ENCODE assay signal across 13 cellular contexts in the genomic region with DNA sequence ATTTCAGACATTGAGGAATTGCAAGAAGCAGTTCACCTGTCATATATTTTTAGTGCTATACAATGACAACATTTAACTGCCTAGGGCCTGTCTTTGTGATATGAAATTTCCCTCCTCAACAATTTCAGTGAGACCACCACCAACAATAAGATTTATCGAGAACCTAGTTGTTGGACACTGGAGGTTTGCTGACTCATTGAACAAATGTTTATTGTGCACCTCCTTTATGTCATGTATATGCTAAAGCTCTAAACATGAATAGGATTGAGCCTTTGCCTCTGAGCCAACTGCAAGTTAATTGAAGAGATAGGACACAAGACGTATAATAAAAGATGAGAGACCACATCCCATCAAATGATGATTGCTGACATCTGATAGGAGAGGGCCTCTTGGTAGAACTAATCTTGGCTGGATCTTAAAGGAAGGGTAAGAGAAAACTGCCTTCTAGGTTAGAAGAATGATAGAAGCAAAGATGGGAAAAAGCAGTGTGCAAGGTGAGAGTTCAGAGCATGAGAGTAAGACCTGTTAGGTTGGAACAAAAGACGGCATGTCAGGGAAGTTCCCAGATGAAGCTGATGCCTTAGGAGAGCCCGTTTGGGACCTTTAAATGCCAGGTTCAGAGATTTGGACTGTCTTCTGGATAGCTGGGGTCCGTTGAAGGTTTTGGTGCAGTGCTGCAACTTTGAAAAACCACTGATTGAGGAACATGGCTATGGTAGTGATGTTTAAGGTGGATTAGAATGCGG.
DNase-seq lines count a peak whose midpoint lies in the region; ATAC-seq, FAIRE-seq and TF ChIP-seq lines count a peak whose summit lies in the region.
"Had no signal": no experiment of that assay in that cellular context is flagged by ENCODE, and none has a peak within 500 bp of the region (broad histone marks: within the 10 kb centered on the region; RNA-seq: fewer than 3 reads in every experiment).

No MANE protein-coding gene starts in this region.

- no peak overlapping the region for H2BK12ac ChIP-seq in neuronal stem cell (ENCODE audit: low read length)

- TF ChIP-seq CTCF in A673 (conservative IDR thresholded peaks at IDR 0.05; ENCODE audit: low read depth, low read length) = no peak
- TF ChIP-seq CTCF in adrenal gland (IDR thresholded peaks at IDR 0.05) = no peak
- TF ChIP-seq CTCF in mucosa of descending colon (IDR thresholded peaks at IDR 0.05) = no peak
- no peak for TF ChIP-seq CTCF in neural progenitor cell (IDR thresholded peaks at IDR 0.05)

- H2BK5ac ChIP-seq in neuronal stem cell (ENCODE audit: low read length) = no peak overlapping the region

- no peak overlapping the region for H3K9ac ChIP-seq in neuronal stem cell (ENCODE audit: low read depth, low read length, poor library complexity)
- H3K9ac ChIP-seq in neural progenitor cell = no peak overlapping the region

- no peak overlapping the region for H4K8ac ChIP-seq in neuronal stem cell (ENCODE audit: low read depth, low read length)

- no peak overlapping the region for H3K27ac Mint-ChIP-seq in neural progenitor cell

- FAIRE-seq in GM19239 (lab: Jason Lieb, UNC) = peak; percentile 65
- FAIRE-seq: endometrium had no signal

- no peaks in the 10 kb centered on the region for H3K27me3 Mint-ChIP-seq in neural progenitor cell (ENCODE audit: insufficient read depth, low read depth)

- peaks cover 31% of the 10 kb centered on the region for H4K20me1 ChIP-seq in neural progenitor cell (ENCODE audit: low read depth)

- H2BK15ac ChIP-seq in neuronal stem cell (ENCODE audit: low read length) = no peak overlapping the region

- H3F3A ChIP-seq in neural progenitor cell (ENCODE audit: low read depth) = no peaks in the 10 kb centered on the region

- H3K4me3 ChIP-seq in A673 (ENCODE audit: low read depth, low read length, poor library complexity, severe bottlenecking) = no peak overlapping the region
- no peak overlapping the region for H3K4me3 ChIP-seq in adrenal gland
- H3K4me3 ChIP-seq in mucosa of descending colon = no peak overlapping the region
- H3K4me3 ChIP-seq in neuronal stem cell (ENCODE audit: low read length in 2 of 2) = no peak overlapping the region
- no peak overlapping the region for H3K4me3 ChIP-seq in neural progenitor cell
- H3K4me3 ChIP-seq: MG63, prostate gland had no signal

- DNase-seq in A673 (ENCODE audit: low spot score) (no peak), GM19239 (ENCODE audit: insufficient read length, low spot score) (no peak), adrenal gland (no peak), mucosa of descending colon (no peak), neuronal stem cell (ENCODE audit: low spot score) (no peak), neural progenitor cell (ENCODE audit: low spot score) (no peak)
- DNase-seq: activated effector memory CD4-positive, alpha-beta T cell treated with Interleukin-2 at 50 U/mL for 16 hours; MG63; NCI-H774 had no signal

- peaks cover 7% of the 10 kb centered on the region for H3K36me3 Mint-ChIP-seq in neural progenitor cell

- no peak overlapping the region for H3K4ac ChIP-seq in neuronal stem cell (ENCODE audit: low read length)

- peaks cover 56% of the 10 kb centered on the region for H3K4me1 ChIP-seq in A673 (ENCODE audit: insufficient read depth, low read length, poor library complexity, severe bottlenecking)
- H3K4me1 ChIP-seq in adrenal gland (replicated peaks in 1 of 2) = peaks cover 44 to 76% of the 10 kb centered on the region in 2 donors
- H3K4me1 ChIP-seq in mucosa of descending colon (ENCODE audit: low read depth) = peaks cover 45% of the 10 kb centered on the region
- H3K4me1 ChIP-seq in neuronal stem cell (ENCODE audit: control insufficient read depth in 2 of 2, insufficient read depth in 1 of 2, low read depth in 1 of 2, low read length in 2 of 2) = peaks cover 1 to 6% of the 10 kb centered on the region in 2 donors
- no peaks in the 10 kb centered on the region for H3K4me1 ChIP-seq in neural progenitor cell
- H3K4me1 ChIP-seq: prostate gland had no signal

- peaks cover 87% of the 10 kb centered on the region for H3K79me2 ChIP-seq in neural progenitor cell (ENCODE audit: low read depth)

- peaks cover 1% of the 10 kb centered on the region for H3K79me1 ChIP-seq in neuronal stem cell (ENCODE audit: low read depth, low read length)

- intact Hi-C loops in A673 (cut with micrococcal nuclease; ENCODE audit: unreplicated experiment) = no loop called here
- intact Hi-C loops in adrenal gland (cut with DNase I) = no loop called here
- intact Hi-C loops in mucosa of descending colon (cut with DNase I, micrococcal nuclease) = no loop called here

- BruUV-seq in A673 (replicated peaks; lab: Mats Ljungman, UMichigan) = no TSS peak

- H3K9me3 ChIP-seq in A673 (ENCODE audit: low read depth, low read length, poor library complexity, severe bottlenecking) (no peaks in the 10 kb centered on the region), adrenal gland (replicated peaks in 1 of 3) (no peaks in the 10 kb centered on the region), mucosa of descending colon (no peaks in the 10 kb centered on the region), neuronal stem cell (replicated peaks in 1 of 2; ENCODE audit: control insufficient read depth in 2 of 2, insufficient read depth in 1 of 2, low read depth in 1 of 2, low read length in 2 of 2) (no peaks in the 10 kb centered on the region), neural progenitor cell (ENCODE audit: low read depth) (no peaks in the 10 kb centered on the region)
- H3K9me3 ChIP-seq: MG63, prostate gland had no signal

- POLR2A ChIA-PET in A673 (lab: Charles Lee; ENCODE audit: low non-redundant PET) = no interaction called here

- no peak for TF ChIP-seq POLR2A in adrenal gland (IDR thresholded peaks at IDR 0.05)

- H2BK120ac ChIP-seq in neuronal stem cell (ENCODE audit: low read depth, low read length) = no peak overlapping the region

- H3K36me3 ChIP-seq in A673 (ENCODE audit: insufficient read depth, low read length, poor library complexity, severe bottlenecking) (no peaks in the 10 kb centered on the region), adrenal gland (replicated peaks in 1 of 2) (no peaks in the 10 kb centered on the region), mucosa of descending colon (ENCODE audit: low read depth) (no peaks in the 10 kb centered on the region), neuronal stem cell (replicated peaks in 1 of 2; ENCODE audit: control insufficient read depth in 2 of 2, insufficient read depth in 2 of 2, low read length in 2 of 2) (peaks cover 0 to 3% of the 10 kb centered on the region in 2 donors), neural progenitor cell (no peaks in the 10 kb centered on the region)
- H3K36me3 ChIP-seq: prostate gland had no signal

- peak; percentile 10 for ATAC-seq in mucosa of descending colon
- no peak for ATAC-seq in HG02759 (IDR thresholded peaks at IDR 0.05; ENCODE audit: unreplicated experiment)
- no peak for ATAC-seq in GM21360 (IDR thresholded peaks at IDR 0.05; ENCODE audit: unreplicated experiment)

- H2AFZ ChIP-seq in neuronal stem cell (ENCODE audit: low read length) (no peak overlapping the region), neural progenitor cell (replicated peaks) (no peak overlapping the region)

- no peak overlapping the region for H2AK5ac ChIP-seq in neuronal stem cell (ENCODE audit: low read depth, low read length)

- CTCF ChIA-PET in A673 (lab: Charles Lee) = no interaction called here

- 81 to 89% (median 83%) methylated on average over 6 of the region's 6 CpGs for WGBS in adrenal gland, 4 donors
- no CpG with 5 or more reads among the region's 6 CpGs for WGBS in neuronal stem cell (ENCODE audit: extremely low coverage in 2 of 2, insufficient read length in 2 of 2, insufficient replicate concordance in 1 of 2), 2 donors

- H3K4me2 ChIP-seq in neuronal stem cell (ENCODE audit: insufficient read depth, low read length, poor library complexity, severe bottlenecking) = no peak overlapping the region
- no peak overlapping the region for H3K4me2 ChIP-seq in neural progenitor cell

- H3K4me1 Mint-ChIP-seq in neural progenitor cell = peaks cover 15% of the 10 kb centered on the region

- H3K27me3 ChIP-seq in A673 (replicated peaks; ENCODE audit: insufficient read depth, low read depth, low read length, poor library complexity) (no peaks in the 10 kb centered on the region), adrenal gland (no peaks in the 10 kb centered on the region), neuronal stem cell (ENCODE audit: control insufficient read depth in 3 of 3, insufficient read depth in 3 of 3, low read depth in 1 of 3, low read length in 3 of 3) (peaks cover 0 to 2% (median 0%) of the 10 kb centered on the region in 3 experiments), neural progenitor cell (no peaks in the 10 kb centered on the region)
- H3K27me3 ChIP-seq: MG63 had no signal

- H3K14ac ChIP-seq in neuronal stem cell (ENCODE audit: low read length) = no peak overlapping the region

- no peaks in the 10 kb centered on the region for H3K9me3 Mint-ChIP-seq in neural progenitor cell

- H3K27ac ChIP-seq in A673 (ENCODE audit: low read depth, low read length, poor library complexity, severe bottlenecking) = peak overlapping the region; percentile 23
- H3K27ac ChIP-seq in adrenal gland = peak overlapping the region in 3 of 5 donors; percentile 53 to 81 (median 59)
- no peak overlapping the region for H3K27ac ChIP-seq in neuronal stem cell (replicated peaks; ENCODE audit: low read length)
- no peak overlapping the region for H3K27ac ChIP-seq in neural progenitor cell
- H3K27ac ChIP-seq: prostate gland had no signal

- H3K18ac ChIP-seq in neuronal stem cell (ENCODE audit: low read length) = no peak overlapping the region

- no peak overlapping the region for H3K23ac ChIP-seq in neuronal stem cell (ENCODE audit: low read depth, low read length, poor library complexity)

- H3K4me3 Mint-ChIP-seq in neural progenitor cell = no peak overlapping the region

- H4K91ac ChIP-seq in neuronal stem cell (ENCODE audit: low read depth, low read length, poor library complexity) = no peak overlapping the region

Comparison
In these comparisons a context has a peak if more than half of its experiments do, and no peak if none do; other contexts are left out.
1. H3K27ac ChIP-seq: peak in A673 (single experiment) and adrenal gland (3 of 5); none in neuronal stem cell (single experiment) and neural progenitor cell (single experiment).